Comparison of ENCODE assay signal across 8 cellular contexts in genomic region chr16:85612191-85612800, GRCh38. TPM values are rescaled to one million over a fixed set of nuclear protein-coding genes. Genes with fewer than 3 reads are reported as not detected.
DNase-seq lines count a peak whose midpoint lies in the region; ATAC-seq and TF ChIP-seq lines count a peak whose summit lies in the region.

No MANE protein-coding gene starts in this region.

- DNase-seq in activated naive CD4-positive, alpha-beta T cell treated with Interleukin-2 at 50 U/mL for 16 hours: peak; percentile 43
- no peak for DNase-seq in activated naive CD4-positive, alpha-beta T cell treated with anti-CD3 and anti-CD28 coated beads, Interleukin-2, amount 50 U/mL, for 16 hours
- DNase-seq in NCI-H1105 (lab: John Stamatoyannopoulos, UW): peak; percentile 36
- peak; percentile 71 for DNase-seq in WERI-Rb-1
- peak; percentile 98 for DNase-seq in myocyte (ENCODE audit: low read depth)

- H3K4me3 ChIP-seq in WERI-Rb-1 (ENCODE audit: low read depth, low read length): peak overlapping the region; percentile 69

- H3K36me3 ChIP-seq in WERI-Rb-1: peaks cover 30% of the 10 kb centered on the region

- peak; percentile 49 for ATAC-seq in esophagus mucosa
- no peak for ATAC-seq in HG03460 (IDR thresholded peaks at IDR 0.05; ENCODE audit: unreplicated experiment)
- ATAC-seq in GM18867 (IDR thresholded peaks at IDR 0.05; ENCODE audit: unreplicated experiment): no peak

- H3K9me3 ChIP-seq in WERI-Rb-1 (ENCODE audit: severe bottlenecking): no peaks in the 10 kb centered on the region

- H3K27me3 ChIP-seq in WERI-Rb-1 (ENCODE audit: insufficient read depth, low read depth, severe bottlenecking): no peaks in the 10 kb centered on the region

- TF ChIP-seq CTCF in WERI-Rb-1 (IDR thresholded peaks at IDR 0.05; ENCODE audit: low read depth, low read length): no peak

- H3K27ac ChIP-seq in WERI-Rb-1: peak overlapping the region; percentile 99

RNA-seq across cellular contexts. Expression of gene GSE1, which starts 0.8 kb away (rescaled TPM):
- total RNA-seq in esophagus mucosa (23.9 TPM), myocyte (37.4 and 51.1 TPM in 2 replicates)
- polyA plus RNA-seq in myocyte (2012): 17.4 TPM
